13 cellular contexts compared by ENCODE assay signal in the genomic region with DNA sequence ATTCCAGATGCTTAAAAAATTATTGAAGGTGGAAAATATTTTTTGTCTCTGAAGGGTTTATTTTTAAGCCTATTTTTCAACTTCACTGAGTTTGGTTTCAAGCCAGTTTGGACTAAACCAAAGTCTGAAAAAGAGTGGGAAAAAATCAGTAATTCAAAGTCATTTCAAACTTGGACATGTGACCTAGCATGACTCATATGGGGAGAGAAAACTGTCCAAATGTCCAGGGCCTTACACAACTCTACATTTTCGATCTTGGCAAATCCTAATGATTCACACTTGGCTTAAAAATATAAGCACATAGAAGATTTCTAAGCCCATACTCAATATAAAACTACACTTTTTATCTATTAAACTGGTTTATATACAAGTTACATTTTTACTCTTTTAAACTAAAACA.
DNase-seq lines count a peak whose midpoint lies in the region; ATAC-seq, FAIRE-seq and TF ChIP-seq lines count a peak whose summit lies in the region.
"Had no signal": no experiment of that assay in that cellular context is flagged by ENCODE, and none has a peak within 500 bp of the region (broad histone marks: within the 10 kb centered on the region; RNA-seq: fewer than 3 reads in every experiment).

No MANE protein-coding gene starts in this region.

- no peak overlapping the region for H3K9ac ChIP-seq in fibroblast of lung (ENCODE audit: insufficient read depth, low read length)

- FAIRE-seq in RCC 7860 (lab: Jason Lieb, UNC) = peak; percentile 62
- FAIRE-seq: GM19239 had no signal

- H3K4me3 ChIP-seq in AG10803 (ENCODE audit: low read length) = no peak overlapping the region
- no peak overlapping the region for H3K4me3 ChIP-seq in fibroblast of lung (replicated peaks in 1 of 4; ENCODE audit: control extremely low read depth in 1 of 4, insufficient read depth in 1 of 4, low read depth in 3 of 4, low read length in 4 of 4)
- no peak overlapping the region for H3K4me3 ChIP-seq in H7 (ENCODE audit: insufficient read depth, low read depth, low read length)

- no peaks in the 10 kb centered on the region for H3K79me2 ChIP-seq in fibroblast of lung (ENCODE audit: control insufficient read depth, insufficient read depth, low read length)

- peak; percentile 91 for ATAC-seq in omental fat pad (ENCODE audit: low FRiP score)
- ATAC-seq: activated CD8-positive, alpha-beta T cell treated with anti-CD3 and anti-CD28 coated beads, Interleukin-2, amount 10 ng/mL, durations not matched to agents 7 days and 5 days; T-helper 17 cell had no signal

- no peak overlapping the region for H2AFZ ChIP-seq in fibroblast of lung (ENCODE audit: low read length)

- H3K27me3 ChIP-seq in fibroblast of lung (ENCODE audit: control insufficient read depth, insufficient read depth, low read length) (no peaks in the 10 kb centered on the region), H7 (ENCODE audit: control insufficient read depth, insufficient read depth, low read length) (no peaks in the 10 kb centered on the region)

- H3K36me3 ChIP-seq in fibroblast of lung (ENCODE audit: control insufficient read depth, insufficient read depth, low read length) (no peaks in the 10 kb centered on the region), H7 (replicated peaks; ENCODE audit: control insufficient read depth, insufficient read depth, low read length) (no peaks in the 10 kb centered on the region)

- peak overlapping the region; percentile 7 for H3K4me2 ChIP-seq in fibroblast of lung (ENCODE audit: extremely low read depth, insufficient read depth, low read length)

- H3K9me3 ChIP-seq in fibroblast of lung (ENCODE audit: control insufficient read depth, insufficient read depth, low read depth, low read length) = no peaks in the 10 kb centered on the region

- TF ChIP-seq CTCF in AG10803 (conservative IDR thresholded peaks at IDR 0.05; ENCODE audit: low read length) (no peak), fibroblast of lung (conservative IDR thresholded peaks at IDR 0.05 in 1 of 2, IDR thresholded peaks at IDR 0.05 in 1 of 2; ENCODE audit: low read depth in 1 of 2, low read length in 2 of 2) (no peak), omental fat pad (IDR thresholded peaks at IDR 0.05) (no peak)

- DNase-seq in AG10803 (ENCODE audit: low read depth) (peak; percentile 93), RCC 7860 (ENCODE audit: low spot score) (peak; percentile 9), fibroblast of lung (ENCODE audit: low read depth in 2 of 2) (peak; percentile 90 to 99), omental fat pad (ENCODE audit: low spot score) (no peak), NCI-H2081 (lab: John Stamatoyannopoulos, UW) (no peak), H7 (no peak), dermis blood vessel endothelial cell (no peak), NCI-H2227 treated with DMSO at 0.1 percent for 48 hours (lab: John Stamatoyannopoulos, UW) (no peak)
- DNase-seq: activated CD8-positive, alpha-beta T cell treated with anti-CD3 and anti-CD28 coated beads, Interleukin-2, amount 10 ng/mL, durations not matched to agents 7 days and 5 days; CD4-positive, CD25-positive, alpha-beta regulatory T cell; NCI-H1417 treated with DMSO at 0.1 percent for 48 hours; T-helper 17 cell had no signal

- no peak overlapping the region for H3K27ac ChIP-seq in fibroblast of lung (ENCODE audit: insufficient read depth, low read length)

- no peaks in the 10 kb centered on the region for H4K20me1 ChIP-seq in fibroblast of lung (ENCODE audit: control insufficient read depth, extremely low read depth, insufficient read depth, low read length)

- no peaks in the 10 kb centered on the region for H3K4me1 ChIP-seq in fibroblast of lung (ENCODE audit: control insufficient read depth, extremely low read depth, insufficient read depth, low read length)

Comparison
In these comparisons a context has a peak if more than half of its experiments do, and no peak if none do; other contexts are left out.
1. DNase-seq: peak in AG10803 (single experiment), RCC 7860 (single experiment) and fibroblast of lung (2 of 2); none in omental fat pad (single experiment), NCI-H2081 (0 of 2), H7 (single experiment), dermis blood vessel endothelial cell (single experiment) and NCI-H2227 treated with DMSO at 0.1 percent for 48 hours (single experiment).